ENCODE assay signal across 8 cellular contexts in the genomic region with DNA sequence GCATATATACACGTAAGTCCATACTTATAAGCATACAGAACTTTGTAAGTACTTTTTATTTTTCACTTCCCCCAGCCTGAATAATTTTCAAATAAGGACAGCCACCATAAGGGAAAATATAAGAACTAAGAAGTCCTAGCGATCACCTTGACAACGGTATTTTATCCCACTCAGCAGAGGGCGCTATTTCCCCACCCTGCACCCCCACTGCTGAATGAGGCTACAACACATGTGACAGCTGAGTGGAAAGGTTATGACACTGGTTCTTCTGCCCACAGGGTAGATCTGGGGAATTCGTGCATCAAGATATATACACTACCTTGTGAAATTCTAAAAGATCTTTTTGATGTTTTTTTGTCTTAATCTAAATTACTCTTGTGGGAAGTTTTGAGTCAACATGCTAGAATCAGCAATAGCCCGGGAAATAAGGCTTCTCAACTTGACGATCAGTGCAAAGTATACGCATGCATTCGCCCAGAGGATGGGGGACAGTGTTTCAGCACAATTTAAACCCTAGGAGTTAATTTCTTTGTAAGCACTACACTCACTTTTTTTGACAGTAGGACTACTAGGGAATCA.
DNase-seq lines count a peak whose midpoint lies in the region; ATAC-seq and TF ChIP-seq lines count a peak whose summit lies in the region.

No MANE protein-coding gene starts in this region.

- ATAC-seq in GM21723 (IDR thresholded peaks at IDR 0.05; ENCODE audit: unreplicated experiment): peak; percentile 84
- ATAC-seq in WTC11: peak; percentile 94

- no peaks in the 10 kb centered on the region; the same call in 1 of the 2 replicates for H3K27me3 Mint-ChIP-seq in WTC11 (ENCODE audit: low read depth)

- peak; percentile 74 for TF ChIP-seq CTCF in WTC11 (IDR thresholded peaks at IDR 0.05)

- H3K9me3 Mint-ChIP-seq in WTC11: no peaks in the 10 kb centered on the region

- H3K27ac Mint-ChIP-seq in WTC11: no peak overlapping the region

- POLR2A ChIA-PET in WTC11 (lab: Charles Lee): no interaction called here

- no peak overlapping the region for H3K4me3 Mint-ChIP-seq in WTC11

- CTCF ChIA-PET in WTC11 (lab: Charles Lee): interaction anchor here (0.5 to 5.2 kb wide), 9 partner anchors 11 to 401 kb away, joined by 3 to 83 read pairs (median 5); partner anchors contain the start of gene CORIN

- H3K4me1 Mint-ChIP-seq in WTC11: no peaks in the 10 kb centered on the region

- H3K36me3 Mint-ChIP-seq in WTC11: no peaks in the 10 kb centered on the region

- peak; percentile 45 for DNase-seq in EL
- DNase-seq in LoVo (ENCODE audit: low spot score): peak; percentile 37
- peak; percentile 73 for DNase-seq in WTC11 (ENCODE audit: low spot score)
- peak; percentile 50 for DNase-seq in central memory CD4-positive, alpha-beta T cell
- DNase-seq in lung microvascular endothelial cell (ENCODE audit: low read depth in 2 of 2): peak; percentile 58 to 66
- peak; percentile 26 to 27 for DNase-seq in stimulated activated CD8-positive, alpha-beta memory T cell treated with anti-CD3 and anti-CD28 coated beads, Interleukin-4, amount 100 ng/mL, for 4 hours (ENCODE audit: low read depth in 2 of 2, low spot score in 1 of 2)
- no peak for DNase-seq in GF-D8 (lab: John Stamatoyannopoulos, UW)

TF ChIP-seq in WTC11, 78 proteins besides CTCF, POLR2A, EP300 and RAD21:
- no peak for TF ChIP-seq ZNF263 (CRISPR knock-in tag; IDR thresholded peaks at IDR 0.05; ENCODE audit: low read depth)
- no peak for TF ChIP-seq TEAD1 (CRISPR knock-in tag; IDR thresholded peaks at IDR 0.05)
- TF ChIP-seq, protein P1, sequence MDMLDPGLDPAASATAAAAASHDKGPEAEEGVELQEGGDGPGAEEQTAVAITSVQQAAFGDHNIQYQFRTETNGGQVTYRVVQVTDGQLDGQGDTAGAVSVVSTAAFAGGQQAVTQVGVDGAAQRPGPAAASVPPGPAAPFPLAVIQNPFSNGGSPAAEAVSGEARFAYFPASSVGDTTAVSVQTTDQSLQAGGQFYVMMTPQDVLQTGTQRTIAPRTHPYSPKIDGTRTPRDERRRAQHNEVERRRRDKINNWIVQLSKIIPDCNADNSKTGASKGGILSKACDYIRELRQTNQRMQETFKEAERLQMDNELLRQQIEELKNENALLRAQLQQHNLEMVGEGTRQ (CRISPR knock-in tag; IDR thresholded peaks at IDR 0.05): 0 out of 2 replicates have a peak, but pooled peaks have one; percentile 8
- no peak for TF ChIP-seq TEAD4 (CRISPR knock-in tag; IDR thresholded peaks at IDR 0.05)
- no peak for TF ChIP-seq JUN (CRISPR knock-in tag; IDR thresholded peaks at IDR 0.05)
